12 cellular contexts compared by ENCODE assay signal in genomic region chr7:74466196-74466813, GRCh38. TPM values are rescaled to one million over a fixed set of nuclear protein-coding genes. Genes with fewer than 3 reads are reported as not detected.
DNase-seq lines count a peak whose midpoint lies in the region; ATAC-seq lines count a peak whose summit lies in the region.
"Had no signal": no experiment of that assay in that cellular context is flagged by ENCODE, and none has a peak within 500 bp of the region (broad histone marks: within the 10 kb centered on the region; RNA-seq: fewer than 3 reads in every experiment).

No MANE protein-coding gene starts in this region.

- H3K4me3 Mint-ChIP-seq in activated CD4-positive, alpha-beta T cell treated with anti-CD3 and anti-CD28 coated beads, Interleukin-2, amount 10 ng/mL, durations not matched to agents 24 days and 14 days = no peak overlapping the region
- H3K4me3 Mint-ChIP-seq: stimulated activated naive CD8-positive, alpha-beta T cell treated with anti-CD3 and anti-CD28 coated beads, Interleukin-15, Interleukin-2, amounts not matched to agents 100 ng/mL and 50 ng/mL, for 24 hours had no signal

- H3K27me3 Mint-ChIP-seq in activated CD4-positive, alpha-beta T cell treated with anti-CD3 and anti-CD28 coated beads, Interleukin-2, amount 10 ng/mL, durations not matched to agents 24 days and 14 days = no peaks in the 10 kb centered on the region
- H3K27me3 Mint-ChIP-seq: stimulated activated naive CD8-positive, alpha-beta T cell treated with anti-CD3 and anti-CD28 coated beads, Interleukin-15, Interleukin-2, amounts not matched to agents 100 ng/mL and 50 ng/mL, for 24 hours had no signal

- H3K36me3 Mint-ChIP-seq in activated CD4-positive, alpha-beta T cell treated with anti-CD3 and anti-CD28 coated beads, Interleukin-2, amount 10 ng/mL, durations not matched to agents 24 days and 14 days (ENCODE audit: low read depth) = no peaks in the 10 kb centered on the region

- no peaks in the 10 kb centered on the region for H3K9me3 Mint-ChIP-seq in activated CD4-positive, alpha-beta T cell treated with anti-CD3 and anti-CD28 coated beads, Interleukin-2, amount 10 ng/mL, durations not matched to agents 24 days and 14 days
- H3K9me3 Mint-ChIP-seq: stimulated activated naive CD8-positive, alpha-beta T cell treated with anti-CD3 and anti-CD28 coated beads, Interleukin-15, Interleukin-2, amounts not matched to agents 100 ng/mL and 50 ng/mL, for 24 hours had no signal

- H3K4me1 ChIP-seq in endocrine pancreas (ENCODE audit: control insufficient read depth, insufficient read depth, low read length) = no peaks in the 10 kb centered on the region
- peaks cover 13% of the 10 kb centered on the region for H3K4me1 ChIP-seq in stomach smooth muscle (ENCODE audit: control insufficient read depth, insufficient read depth, low read length)

- H3K4me3 ChIP-seq in endocrine pancreas (ENCODE audit: control insufficient read depth, insufficient read depth, low read length) (no peak overlapping the region), stomach smooth muscle (ENCODE audit: low read length in 2 of 2) (peak overlapping the region in 1 of 2 donors; percentile 44)
- H3K4me3 ChIP-seq: PC-9 had no signal

- H3K9me3 ChIP-seq in endocrine pancreas (ENCODE audit: control insufficient read depth, low read length) = no peaks in the 10 kb centered on the region
- no peaks in the 10 kb centered on the region for H3K9me3 ChIP-seq in stomach smooth muscle (ENCODE audit: control insufficient read depth in 2 of 2, low read length in 2 of 2)

- H3K4me1 Mint-ChIP-seq in activated CD4-positive, alpha-beta T cell treated with anti-CD3 and anti-CD28 coated beads, Interleukin-2, amount 10 ng/mL, durations not matched to agents 24 days and 14 days = peaks cover 4% of the 10 kb centered on the region

- H3K9ac ChIP-seq in endocrine pancreas (ENCODE audit: control insufficient read depth, insufficient read depth, low read length) (peak overlapping the region; percentile 2), stomach smooth muscle (ENCODE audit: low read length in 2 of 2) (peak overlapping the region in 1 of 2 donors; percentile 29)

- intact Hi-C loops in activated CD4-positive, alpha-beta T cell treated with anti-CD3 and anti-CD28 coated beads, Interleukin-2, amount 10 ng/mL, durations not matched to agents 24 days and 14 days (cut with micrococcal nuclease) = no loop called here

- H3K27ac ChIP-seq in stomach smooth muscle (ENCODE audit: low read length) = peak overlapping the region; percentile 67
- H3K27ac ChIP-seq: PC-9 had no signal

- DNase-seq in NCI-H510A treated with DMSO at 0.1 percent for 48 hours (lab: John Stamatoyannopoulos, UW) = peak; percentile 71
- DNase-seq in midbrain (lab: John Stamatoyannopoulos, UW) = peak; percentile 32
- no peak for DNase-seq in DMS114 treated with DMSO at 0.1 percent for 48 hours (lab: John Stamatoyannopoulos, UW; ENCODE audit: unreplicated experiment)
- no peak for DNase-seq in activated CD4-positive, alpha-beta T cell treated with anti-CD3 and anti-CD28 coated beads, Interleukin-2, amount 10 ng/mL, durations not matched to agents 24 days and 14 days
- DNase-seq: NCI-H1436; PC-9; stimulated activated CD4-positive, alpha-beta T cell treated with anti-CD3 and anti-CD28 coated beads, Interleukin-2, amount 100 ng/mL, for 24 hours had no signal

- H3K27me3 ChIP-seq in endocrine pancreas (ENCODE audit: control insufficient read depth, insufficient read depth, low read length) (no peaks in the 10 kb centered on the region), stomach smooth muscle (ENCODE audit: control insufficient read depth in 1 of 2, insufficient read depth in 2 of 2, low read length in 2 of 2) (no peaks in the 10 kb centered on the region)

- no peak overlapping the region for H3K27ac Mint-ChIP-seq in activated CD4-positive, alpha-beta T cell treated with anti-CD3 and anti-CD28 coated beads, Interleukin-2, amount 10 ng/mL, durations not matched to agents 24 days and 14 days
- H3K27ac Mint-ChIP-seq: stimulated activated naive CD8-positive, alpha-beta T cell treated with anti-CD3 and anti-CD28 coated beads, Interleukin-15, Interleukin-2, amounts not matched to agents 100 ng/mL and 50 ng/mL, for 24 hours had no signal

- ATAC-seq in HG02623 (IDR thresholded peaks at IDR 0.05; ENCODE audit: unreplicated experiment) (no peak), GM19397 (IDR thresholded peaks at IDR 0.05; ENCODE audit: unreplicated experiment) (no peak)

- H3K36me3 ChIP-seq in endocrine pancreas (ENCODE audit: control insufficient read depth, insufficient read depth, low read length) = no peaks in the 10 kb centered on the region
- H3K36me3 ChIP-seq in stomach smooth muscle (ENCODE audit: control insufficient read depth in 2 of 2, insufficient read depth in 2 of 2, low read length in 2 of 2) = peaks cover 0 to 3% of the 10 kb centered on the region in 2 donors

RNA-seq across cellular contexts. Expression of gene GTF2IRD1, which starts 12.6 kb away (rescaled TPM):
- total RNA-seq in activated CD4-positive, alpha-beta T cell treated with anti-CD3 and anti-CD28 coated beads, Interleukin-2, amount 10 ng/mL, durations not matched to agents 24 days and 14 days = 1.4 and 2.7 TPM in 2 replicates

Comparison
In these comparisons a context has a peak if more than half of its experiments do, and no peak if none do; other contexts are left out.
1. DNase-seq: peak in NCI-H510A treated with DMSO at 0.1 percent for 48 hours (single experiment) and midbrain (single experiment); none in DMS114 treated with DMSO at 0.1 percent for 48 hours (single experiment) and activated CD4-positive, alpha-beta T cell treated with anti-CD3 and anti-CD28 coated beads, Interleukin-2, amount 10 ng/mL, durations not matched to agents 24 days and 14 days (single experiment).